Comparison of ENCODE assay signal across 12 cellular contexts in the genomic region with DNA sequence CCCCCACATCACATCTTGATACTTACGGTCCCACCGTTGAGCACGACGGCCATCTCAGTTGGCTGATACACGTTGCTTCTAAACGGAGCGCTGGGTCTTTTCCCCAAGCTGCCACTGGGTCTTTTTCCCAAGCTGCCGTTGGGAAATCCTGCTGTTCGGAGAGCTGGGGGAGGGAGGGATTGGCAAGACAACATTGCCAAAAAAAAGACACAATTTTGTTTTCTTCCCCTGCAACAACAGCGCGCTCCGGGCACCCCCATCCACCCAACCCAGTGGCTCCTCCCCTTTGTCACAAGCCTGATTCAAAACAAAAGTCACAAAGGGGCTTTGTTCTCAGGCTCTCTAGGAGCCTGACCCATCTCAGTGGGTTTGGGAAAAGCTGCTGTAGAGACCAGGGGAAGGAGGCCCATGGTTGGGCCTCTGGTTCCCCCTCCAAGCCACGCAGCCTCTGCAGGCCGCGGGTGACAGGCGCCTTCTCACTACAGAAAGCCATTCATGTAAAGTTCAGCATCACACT. TPM values are rescaled to one million over a fixed set of nuclear protein-coding genes. Genes with fewer than 3 reads are reported as not detected.
A peak's percentile ranks its signal among the peaks of the same experiment; 100 is the strongest.
DNase-seq lines count a peak whose midpoint lies in the region; ATAC-seq and TF ChIP-seq lines count a peak whose summit lies in the region.
"Had no signal": no experiment of that assay in that cellular context is flagged by ENCODE, and none has a peak within 500 bp of the region (broad histone marks: within the 10 kb centered on the region; RNA-seq: fewer than 3 reads in every experiment).

No MANE protein-coding gene starts in this region.

- H3K4me1 ChIP-seq in mesodermal cell (ENCODE audit: control insufficient read depth, insufficient read depth, low read length, poor library complexity, severe bottlenecking) (peaks cover 20% of the 10 kb centered on the region), suprapubic skin (no peaks in the 10 kb centered on the region)

- H3K36me3 ChIP-seq in mesodermal cell (ENCODE audit: control insufficient read depth, insufficient read depth, low read length), result peaks cover 11% of the 10 kb centered on the region
- no peaks in the 10 kb centered on the region for H3K36me3 ChIP-seq in suprapubic skin
- peaks cover 10% of the 10 kb centered on the region; the same call in 1 of the 2 replicates for H3K36me3 ChIP-seq in WERI-Rb-1

- no peaks in the 10 kb centered on the region for H3K27me3 Mint-ChIP-seq in activated CD8-positive, alpha-beta memory T cell treated with anti-CD3 and anti-CD28 coated beads, Interleukin-2, amount 10 ng/mL, durations not matched to agents 7 days and 5 days
- H3K27me3 Mint-ChIP-seq: CD4-positive, alpha-beta memory T cell had no signal

- CTCF ChIA-PET in activated CD8-positive, alpha-beta memory T cell treated with anti-CD3 and anti-CD28 coated beads, Interleukin-2, amount 10 ng/mL, durations not matched to agents 7 days and 5 days (lab: Charles Lee), result interaction anchor here (0.5 kb wide), 1 partner anchor 604 kb away, joined by 3 read pairs; no protein-coding TSS in a partner anchor

- TF ChIP-seq CTCF in suprapubic skin (IDR thresholded peaks at IDR 0.05), result no peak
- TF ChIP-seq CTCF in WERI-Rb-1 (IDR thresholded peaks at IDR 0.05; ENCODE audit: low read depth, low read length), result no peak

- H3K9me3 Mint-ChIP-seq in activated CD8-positive, alpha-beta memory T cell treated with anti-CD3 and anti-CD28 coated beads, Interleukin-2, amount 10 ng/mL, durations not matched to agents 7 days and 5 days (ENCODE audit: low read depth), result no peaks in the 10 kb centered on the region
- H3K9me3 Mint-ChIP-seq: activated naive CD4-positive, alpha-beta T cell treated with anti-CD3 and anti-CD28 coated beads, Interleukin-2, amount 50 U/mL, for 72 hours; CD4-positive, alpha-beta memory T cell had no signal

- no peaks in the 10 kb centered on the region for H3K4me1 Mint-ChIP-seq in activated CD8-positive, alpha-beta memory T cell treated with anti-CD3 and anti-CD28 coated beads, Interleukin-2, amount 10 ng/mL, durations not matched to agents 7 days and 5 days
- H3K4me1 Mint-ChIP-seq: CD4-positive, alpha-beta memory T cell had no signal

- TF ChIP-seq EP300 in suprapubic skin (IDR thresholded peaks at IDR 0.05), result no peak

- WGBS in mesodermal cell (ENCODE audit: insufficient coverage in 2 of 2), 2 experiments, result 16 to 27% methylated on average over 6 to 11 of the region's 16 CpGs
- 66% methylated on average over 12 of the region's 16 CpGs for WGBS in suprapubic skin

- ATAC-seq in activated CD8-positive, alpha-beta memory T cell treated with anti-CD3 and anti-CD28 coated beads, Interleukin-2, amount 10 ng/mL, durations not matched to agents 7 days and 5 days, result no peak
- ATAC-seq: activated naive CD4-positive, alpha-beta T cell treated with anti-CD3 and anti-CD28 coated beads, Interleukin-2, amount 50 U/mL, for 72 hours; stimulated activated naive CD8-positive, alpha-beta T cell treated with anti-CD3 and anti-CD28 coated beads, Interleukin-15, Interleukin-2, amounts not matched to agents 100 U/mL and 50 U/mL, for 24 hours had no signal

- intact Hi-C loops in head of caudate nucleus (cut with DNase I), result no loop called here

- no peak for TF ChIP-seq POLR2A in suprapubic skin (IDR thresholded peaks at IDR 0.05)

- DNase-seq in head of caudate nucleus, result peak; percentile 58 to 96 (median 86)
- DNase-seq in suprapubic skin (ENCODE audit: low spot score in 2 of 2), result no peak
- no peak for DNase-seq in WERI-Rb-1
- DNase-seq in activated CD8-positive, alpha-beta memory T cell treated with anti-CD3 and anti-CD28 coated beads, Interleukin-2, amount 10 ng/mL, durations not matched to agents 7 days and 5 days, result no peak
- DNase-seq in KBM-7, result no peak
- DNase-seq: CD4-positive, alpha-beta memory T cell; NCI-H187; stimulated activated naive CD8-positive, alpha-beta T cell treated with anti-CD3 and anti-CD28 coated beads, Interleukin-15, Interleukin-2, amounts not matched to agents 100 U/mL and 50 U/mL, for 24 hours had no signal

- H3K4me3 Mint-ChIP-seq in activated CD8-positive, alpha-beta memory T cell treated with anti-CD3 and anti-CD28 coated beads, Interleukin-2, amount 10 ng/mL, durations not matched to agents 7 days and 5 days, result no peak overlapping the region
- H3K4me3 Mint-ChIP-seq: CD4-positive, alpha-beta memory T cell had no signal

- H3K27ac ChIP-seq in angular gyrus (ENCODE audit: low read depth, low read length) (peak overlapping the region; percentile 91), mesodermal cell (ENCODE audit: low read depth, low read length, severe bottlenecking) (peak overlapping the region; percentile 87), suprapubic skin (peak overlapping the region; percentile 20), WERI-Rb-1 (no peak overlapping the region)

- no peaks in the 10 kb centered on the region for H3K36me3 Mint-ChIP-seq in activated CD8-positive, alpha-beta memory T cell treated with anti-CD3 and anti-CD28 coated beads, Interleukin-2, amount 10 ng/mL, durations not matched to agents 7 days and 5 days
- H3K36me3 Mint-ChIP-seq: activated naive CD4-positive, alpha-beta T cell treated with anti-CD3 and anti-CD28 coated beads, Interleukin-2, amount 50 U/mL, for 72 hours; CD4-positive, alpha-beta memory T cell had no signal

- H3K27ac Mint-ChIP-seq in activated CD8-positive, alpha-beta memory T cell treated with anti-CD3 and anti-CD28 coated beads, Interleukin-2, amount 10 ng/mL, durations not matched to agents 7 days and 5 days, result no peak overlapping the region
- H3K27ac Mint-ChIP-seq: activated naive CD4-positive, alpha-beta T cell treated with anti-CD3 and anti-CD28 coated beads, Interleukin-2, amount 50 U/mL, for 72 hours; CD4-positive, alpha-beta memory T cell had no signal

- in situ Hi-C loops in KBM-7 (cut with MboI; ENCODE audit: low pct_unique_long_range_greater_than_20kb, low sequenced_read_pairs), result no loop called here

- H3K27me3 ChIP-seq in suprapubic skin (no peaks in the 10 kb centered on the region), WERI-Rb-1 (ENCODE audit: insufficient read depth, low read depth, severe bottlenecking) (no peaks in the 10 kb centered on the region)

- H3K9me3 ChIP-seq in mesodermal cell (ENCODE audit: control insufficient read depth, low read length), result no peaks in the 10 kb centered on the region
- H3K9me3 ChIP-seq in suprapubic skin, result no peaks in the 10 kb centered on the region
- H3K9me3 ChIP-seq in WERI-Rb-1 (ENCODE audit: severe bottlenecking), result no peaks in the 10 kb centered on the region

- H3K4me3 ChIP-seq in mesodermal cell (ENCODE audit: extremely low read depth, insufficient read depth, low read length, poor library complexity, severe bottlenecking), result peak overlapping the region; percentile 14
- H3K4me3 ChIP-seq in suprapubic skin, result no peak overlapping the region
- no peak overlapping the region for H3K4me3 ChIP-seq in WERI-Rb-1 (ENCODE audit: low read depth, low read length)
- H3K4me3 ChIP-seq: lung had no signal

RNA-seq across cellular contexts. Expression of a gene that starts 22.8 kb away (rescaled TPM):
- 23.8 TPM for polyA plus RNA-seq in mesodermal cell (2013, experiment 1 of 2)
- polyA plus RNA-seq in mesodermal cell (2013, experiment 2 of 2), result 16.4 TPM
- total RNA-seq in suprapubic skin, result 10 to 100 TPM in 1 of 4 donors, 1 to 10 TPM in 3; 4.1 to 10.6 (median 6.9) TPM
- total RNA-seq in activated CD8-positive, alpha-beta memory T cell treated with anti-CD3 and anti-CD28 coated beads, Interleukin-2, amount 10 ng/mL, durations not matched to agents 7 days and 5 days, result not detected
- total RNA-seq: CD4-positive, alpha-beta memory T cell had no signal

Comparison
In these comparisons a context has a peak if more than half of its experiments do, and no peak if none do; other contexts are left out.
1. DNase-seq: peak in head of caudate nucleus (42 of 42); none in suprapubic skin (0 of 2), WERI-Rb-1 (single experiment), activated CD8-positive, alpha-beta memory T cell treated with anti-CD3 and anti-CD28 coated beads, Interleukin-2, amount 10 ng/mL, durations not matched to agents 7 days and 5 days (single experiment) and KBM-7 (single experiment).
2. RNA of a gene that starts 22.8 kb away (total RNA-seq): 4.1 to 10.6 TPM in suprapubic skin; not detected in activated CD8-positive, alpha-beta memory T cell treated with anti-CD3 and anti-CD28 coated beads, Interleukin-2, amount 10 ng/mL, durations not matched to agents 7 days and 5 days; every median in the first group is over 4 times any median in the second.